8 cellular contexts compared by ENCODE assay signal in the genomic region with DNA sequence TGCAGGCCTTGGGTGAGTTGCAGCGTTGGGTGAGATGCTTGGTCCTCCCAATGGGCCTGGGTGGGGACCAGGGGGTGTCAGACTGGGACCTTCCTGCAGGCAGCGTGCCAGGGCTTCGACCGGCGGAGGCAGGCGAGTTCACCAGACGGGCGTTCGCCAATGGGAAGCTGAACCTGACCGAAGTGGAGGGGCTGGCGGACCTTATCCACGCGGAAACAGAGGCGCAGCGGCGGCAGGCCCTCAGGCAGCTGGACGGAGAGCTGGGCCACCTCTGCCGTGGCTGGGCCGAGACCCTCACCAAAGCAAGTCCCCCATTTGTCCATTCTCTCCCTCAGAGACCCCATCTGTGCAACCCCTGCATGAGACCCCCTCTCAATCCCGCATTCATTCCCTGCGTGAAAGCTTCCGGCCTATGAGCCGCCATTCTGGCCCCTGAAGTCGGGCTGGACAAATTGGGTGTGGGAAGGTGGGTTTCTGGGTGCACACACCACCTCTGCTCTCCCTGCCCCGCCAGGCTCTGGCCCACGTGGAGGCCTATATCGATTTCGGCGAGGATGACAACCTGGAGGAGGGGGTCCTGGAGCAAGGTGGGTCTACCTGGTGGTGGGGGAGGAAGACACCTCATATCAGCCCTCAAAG. TPM values are rescaled to one million over a fixed set of nuclear protein-coding genes. Genes with fewer than 3 reads are reported as not detected.
DNase-seq lines count a peak whose midpoint lies in the region; ATAC-seq and TF ChIP-seq lines count a peak whose summit lies in the region.

No MANE protein-coding gene starts in this region.

- peaks cover 6% of the 10 kb centered on the region for H3K36me3 Mint-ChIP-seq in activated CD4-positive, alpha-beta T cell treated with anti-CD3 and anti-CD28 coated beads, Interleukin-2, amount 10 ng/mL, durations not matched to agents 7 days and 5 days (ENCODE audit: low read depth)
- H3K36me3 Mint-ChIP-seq in activated B cell treated with CpG ODN at 0.5 μM for 24 hours (ENCODE audit: low read depth) = peaks cover 24% of the 10 kb centered on the region

- CTCF ChIA-PET in activated CD4-positive, alpha-beta T cell treated with anti-CD3 and anti-CD28 coated beads, Interleukin-2, amount 10 ng/mL, durations not matched to agents 7 days and 5 days (lab: Charles Lee) = interaction anchor here (0.5 kb wide), 1 partner anchor 61 kb away, joined by 3 read pairs; no protein-coding TSS in a partner anchor
- CTCF ChIA-PET in activated B cell treated with CpG ODN at 0.5 μM for 24 hours (lab: Charles Lee) = interaction anchor here (1.0 kb wide), 1 partner anchor 48 kb away, joined by 3 read pairs; no protein-coding TSS in a partner anchor

- no peak overlapping the region for H2AFZ ChIP-seq in hepatocyte

- H3K27me3 Mint-ChIP-seq in activated CD4-positive, alpha-beta T cell treated with anti-CD3 and anti-CD28 coated beads, Interleukin-2, amount 10 ng/mL, durations not matched to agents 7 days and 5 days = no peaks in the 10 kb centered on the region
- H3K27me3 Mint-ChIP-seq in activated B cell treated with CpG ODN at 0.5 μM for 24 hours = no peaks in the 10 kb centered on the region

- ATAC-seq in activated B cell treated with CpG ODN at 0.5 μM for 24 hours (ENCODE audit: low read depth) (no peak), HG03432 (IDR thresholded peaks at IDR 0.05; ENCODE audit: unreplicated experiment) (no peak), GM21825 (IDR thresholded peaks at IDR 0.05; ENCODE audit: unreplicated experiment) (no peak)

- peak overlapping the region; percentile 89 for H3K27ac Mint-ChIP-seq in activated CD4-positive, alpha-beta T cell treated with anti-CD3 and anti-CD28 coated beads, Interleukin-2, amount 10 ng/mL, durations not matched to agents 7 days and 5 days
- H3K27ac Mint-ChIP-seq in activated B cell treated with CpG ODN at 0.5 μM for 24 hours = peak overlapping the region; percentile 89

- H3K79me2 ChIP-seq in hepatocyte = peaks cover 17% of the 10 kb centered on the region

- no peak overlapping the region for H3K4me3 ChIP-seq in hepatocyte
- peak overlapping the region in 3 of 4 donors; percentile 58 to 91 (median 58) for H3K4me3 ChIP-seq in stomach

- no peaks in the 10 kb centered on the region for H3K9me3 ChIP-seq in hepatocyte (ENCODE audit: low read depth)
- H3K9me3 ChIP-seq in stomach = no peaks in the 10 kb centered on the region

- no peaks in the 10 kb centered on the region for H3K9me3 Mint-ChIP-seq in activated CD4-positive, alpha-beta T cell treated with anti-CD3 and anti-CD28 coated beads, Interleukin-2, amount 10 ng/mL, durations not matched to agents 7 days and 5 days
- no peaks in the 10 kb centered on the region for H3K9me3 Mint-ChIP-seq in activated B cell treated with CpG ODN at 0.5 μM for 24 hours

- H3K27me3 ChIP-seq in hepatocyte (no peaks in the 10 kb centered on the region), stomach (no peaks in the 10 kb centered on the region)

- H3K4me1 Mint-ChIP-seq in activated CD4-positive, alpha-beta T cell treated with anti-CD3 and anti-CD28 coated beads, Interleukin-2, amount 10 ng/mL, durations not matched to agents 7 days and 5 days = peaks cover 39% of the 10 kb centered on the region
- H3K4me1 Mint-ChIP-seq in activated B cell treated with CpG ODN at 0.5 μM for 24 hours = peaks cover 35% of the 10 kb centered on the region

- no peaks in the 10 kb centered on the region for H3K9me2 ChIP-seq in hepatocyte (replicated peaks; ENCODE audit: insufficient read depth)

- H3K36me3 ChIP-seq in hepatocyte (replicated peaks; ENCODE audit: insufficient read depth, low read depth) (no peaks in the 10 kb centered on the region), stomach (peaks cover 0 to 32% (median 21%) of the 10 kb centered on the region in 4 donors)

- TF ChIP-seq EP300 in stomach (IDR thresholded peaks at IDR 0.05) = no peak

- no peaks in the 10 kb centered on the region for H4K20me1 ChIP-seq in hepatocyte (ENCODE audit: insufficient read depth, poor library complexity, severe bottlenecking)

- WGBS in hepatocyte (ENCODE audit: low lambda C conversion rate, missing lambda C conversion rate) = 94% methylated on average over 29 of the region's 29 CpGs
- 89 to 95% (median 93%) methylated on average over 16 to 29 of the region's 29 CpGs for WGBS in stomach, 5 donors

- peak overlapping the region; percentile 91 for H3K4me2 ChIP-seq in hepatocyte

- H3K4me1 ChIP-seq in hepatocyte (ENCODE audit: insufficient read depth) = peaks cover 16% of the 10 kb centered on the region
- H3K4me1 ChIP-seq in stomach = peaks cover 26 to 59% (median 45%) of the 10 kb centered on the region in 4 donors

- no peak for TF ChIP-seq POLR2A in stomach (IDR thresholded peaks at IDR 0.05)

- no peak for DNase-seq in activated CD4-positive, alpha-beta T cell treated with anti-CD3 and anti-CD28 coated beads, Interleukin-2, amount 10 ng/mL, durations not matched to agents 7 days and 5 days
- DNase-seq in activated CD4-positive, alpha-beta T cell treated with anti-CD3 and anti-CD28 coated beads, Interleukin-2, amount 50 U/mL, for 48 hours = no peak
- no peak for DNase-seq in activated B cell treated with CpG ODN at 0.5 μM for 24 hours
- no peak for DNase-seq in hepatocyte (ENCODE audit: low spot score)
- no peak for DNase-seq in stomach
- DNase-seq in iPS-NIHi11 (ENCODE audit: low spot score) = no peak

- POLR2A ChIA-PET in activated CD4-positive, alpha-beta T cell treated with anti-CD3 and anti-CD28 coated beads, Interleukin-2, amount 10 ng/mL, durations not matched to agents 7 days and 5 days (lab: Charles Lee) = no interaction called here
- POLR2A ChIA-PET in activated B cell treated with CpG ODN at 0.5 μM for 24 hours (lab: Charles Lee) = interaction anchor here (0.6 kb wide), 2 partner anchors 11 to 32 kb away, joined by 3 read pairs; no protein-coding TSS in a partner anchor

- H3K27ac ChIP-seq in hepatocyte (no peak overlapping the region), stomach (no peak overlapping the region)

- TF ChIP-seq CTCF in activated B cell treated with CpG ODN at 0.5 μM for 24 hours (IDR thresholded peaks at IDR 0.05) = no peak
- no peak for TF ChIP-seq CTCF in hepatocyte (IDR thresholded peaks at IDR 0.05; ENCODE audit: poor library complexity)
- TF ChIP-seq CTCF in stomach (IDR thresholded peaks at IDR 0.05) = no peak

- intact Hi-C loops in activated B cell treated with CpG ODN at 0.5 μM for 24 hours (cut with micrococcal nuclease) (loop anchor here (10.0 kb wide), 1 partner anchor 416 kb away; a partner anchor contains a TSS), stomach (cut with DNase I; ENCODE audit: low total_unique reads) (no loop called here)

- peak overlapping the region; percentile 79 for H3K4me3 Mint-ChIP-seq in activated CD4-positive, alpha-beta T cell treated with anti-CD3 and anti-CD28 coated beads, Interleukin-2, amount 10 ng/mL, durations not matched to agents 7 days and 5 days
- peak overlapping the region; percentile 90 for H3K4me3 Mint-ChIP-seq in activated B cell treated with CpG ODN at 0.5 μM for 24 hours

RNA-seq across cellular contexts. Expression of a gene that starts 1.2 kb away (rescaled TPM):
- 10 to 100 TPM; 30.9 to 41.3 TPM for total RNA-seq in activated CD4-positive, alpha-beta T cell treated with anti-CD3 and anti-CD28 coated beads, Interleukin-2, amount 10 ng/mL, durations not matched to agents 7 days and 5 days
- total RNA-seq in activated B cell treated with CpG ODN at 0.5 μM for 24 hours (32.4 and 40.2 TPM in 2 replicates), hepatocyte (18.1 and 20.9 TPM in 2 replicates), stomach (10 to 100 TPM; 17.1 to 93.9 (median 68.7) TPM)
- polyA plus RNA-seq in hepatocyte (13.2 and 18.1 TPM in 2 replicates), stomach (10 to 100 TPM; 11.2 to 11.8 (median 11.4) TPM)

RNA-seq across cellular contexts. Expression of a gene that starts 3.9 kb away (rescaled TPM):
- total RNA-seq in activated CD4-positive, alpha-beta T cell treated with anti-CD3 and anti-CD28 coated beads, Interleukin-2, amount 10 ng/mL, durations not matched to agents 7 days and 5 days = 10 to 100 TPM; 16.4 to 17.5 TPM
- total RNA-seq in activated B cell treated with CpG ODN at 0.5 μM for 24 hours = 2.1 and 2.2 TPM in 2 replicates
- 4.6 and 7.3 TPM in 2 replicates for total RNA-seq in hepatocyte
- polyA plus RNA-seq in hepatocyte = 1.1 and 1.9 TPM in 2 replicates
- 10 to 100 TPM in 4 of 5 donors, 1 to 10 TPM in 1; 2.9 to 37.9 (median 23.0) TPM for total RNA-seq in stomach
- polyA plus RNA-seq in stomach = 1 to 10 TPM; 1.1 to 5.1 (median 3.6) TPM

RNA-seq across cellular contexts. Expression of a gene that starts 29.2 kb away (rescaled TPM):
- total RNA-seq in activated CD4-positive, alpha-beta T cell treated with anti-CD3 and anti-CD28 coated beads, Interleukin-2, amount 10 ng/mL, durations not matched to agents 7 days and 5 days = 10 to 100 TPM; 39.5 to 45.3 TPM
- total RNA-seq in activated B cell treated with CpG ODN at 0.5 μM for 24 hours (31.1 and 31.7 TPM in 2 replicates), hepatocyte (29.4 and 43.1 TPM in 2 replicates), stomach (10 to 100 TPM in 4 of 5 donors, 1 to 10 TPM in 1; 2.2 to 56.0 (median 21.4) TPM)
- polyA plus RNA-seq in hepatocyte (59.4 and 60.0 TPM in 2 replicates), stomach (10 to 100 TPM; 30.8 to 63.7 (median 48.1) TPM)

RNA-seq across cellular contexts. Expression of a gene that starts 32.9 kb away (rescaled TPM):
- 10 to 100 TPM; 79.5 to 80.8 TPM for total RNA-seq in activated CD4-positive, alpha-beta T cell treated with anti-CD3 and anti-CD28 coated beads, Interleukin-2, amount 10 ng/mL, durations not matched to agents 7 days and 5 days
- total RNA-seq in activated B cell treated with CpG ODN at 0.5 μM for 24 hours (38.2 and 46.1 TPM in 2 replicates), hepatocyte (47.7 and 61.1 TPM in 2 replicates), stomach (100 to 1,000 TPM in 3 of 5 donors, 10 to 100 TPM in 1, 1 to 10 TPM in 1; 6.6 to 167 (median 142) TPM)
- polyA plus RNA-seq in hepatocyte (113 and 131 TPM in 2 replicates), stomach (100 to 1,000 TPM; 161 to 200 (median 192) TPM)

RNA-seq across cellular contexts. Expression of a gene that starts 35.3 kb away (rescaled TPM):
- total RNA-seq in activated CD4-positive, alpha-beta T cell treated with anti-CD3 and anti-CD28 coated beads, Interleukin-2, amount 10 ng/mL, durations not matched to agents 7 days and 5 days = 10 to 100 TPM in 1 of 2 experiments, 1 to 10 TPM in 1; 9.3 to 10.1 TPM
- 5.4 and 6.6 TPM in 2 replicates for total RNA-seq in activated B cell treated with CpG ODN at 0.5 μM for 24 hours
- total RNA-seq in hepatocyte = 12.9 and 15.9 TPM in 2 replicates
- polyA plus RNA-seq in hepatocyte = 17.6 and 19.3 TPM in 2 replicates
- total RNA-seq in stomach = 10 to 100 TPM in 3 of 5 donors, 1 to 10 TPM in 2; 4.9 to 28.1 (median 15.2) TPM
- polyA plus RNA-seq in stomach = 10 to 100 TPM in 1 of 3 donors, 1 to 10 TPM in 2; 8.0 to 12.0 (median 9.8) TPM
